ENCODE assay signal across 8 cellular contexts in genomic region chr12:110581951-110582285, GRCh38. TPM values are rescaled to one million over a fixed set of nuclear protein-coding genes. Genes with fewer than 3 reads are reported as not detected.
DNase-seq lines count a peak whose midpoint lies in the region; ATAC-seq and TF ChIP-seq lines count a peak whose summit lies in the region.

No MANE protein-coding gene starts in this region.

- TF ChIP-seq CTCF in 22Rv1 (IDR thresholded peaks at IDR 0.05) (no peak), HL-60 (IDR thresholded peaks at IDR 0.05; ENCODE audit: insufficient read depth, low read length) (no peak), body of pancreas (IDR thresholded peaks at IDR 0.05) (no peak), right lobe of liver (IDR thresholded peaks at IDR 0.05) (no peak), upper lobe of right lung (IDR thresholded peaks at IDR 0.05) (no peak)

- WGBS in body of pancreas, 2 donors: 1 to 4% methylated on average over 8 to 9 of the region's 9 CpGs
- 0% methylated on average over 5 of the region's 9 CpGs for WGBS in right lobe of liver (ENCODE audit: insufficient coverage, low coverage, low lambda C conversion rate, missing lambda C conversion rate)

- H3K9me3 ChIP-seq in body of pancreas (no peaks in the 10 kb centered on the region), right lobe of liver (no peaks in the 10 kb centered on the region), upper lobe of right lung (no peaks in the 10 kb centered on the region)

- H3K27ac ChIP-seq in 22Rv1 (peak overlapping the region; percentile 72), HL-60 (replicated peaks) (peak overlapping the region; percentile 87), body of pancreas (peak overlapping the region; percentile 72 to 92 (median 91)), right lobe of liver (peak overlapping the region; percentile 71 to 91 (median 88)), upper lobe of right lung (peak overlapping the region; percentile 87)

- H3K36me3 ChIP-seq in body of pancreas (replicated peaks in 1 of 2; ENCODE audit: insufficient read depth in 1 of 2, low read depth in 2 of 2) (no peaks in the 10 kb centered on the region), right lobe of liver (no peaks in the 10 kb centered on the region), upper lobe of right lung (no peaks in the 10 kb centered on the region)

- intact Hi-C loops in body of pancreas (cut with DNase I) (no loop called here), right lobe of liver (cut with DNase I) (no loop called here), upper lobe of right lung (cut with DNase I) (no loop called here)

- H3K4me3 ChIP-seq in HL-60 (replicated peaks; ENCODE audit: insufficient read depth, low read length) (peak overlapping the region; percentile 88), body of pancreas (peak overlapping the region; percentile 77 to 79), right lobe of liver (peak overlapping the region; percentile 77 to 87 (median 84)), upper lobe of right lung (peak overlapping the region; percentile 81)

- H3K4me1 ChIP-seq in body of pancreas (peaks cover 72% of the 10 kb centered on the region), right lobe of liver (peaks cover 0 to 64% (median 21%) of the 10 kb centered on the region in 4 donors), upper lobe of right lung (peaks cover 40% of the 10 kb centered on the region)

- H3K27me3 ChIP-seq in HL-60 (ENCODE audit: insufficient read depth, poor library complexity, severe bottlenecking) (no peaks in the 10 kb centered on the region), body of pancreas (no peaks in the 10 kb centered on the region), right lobe of liver (no peaks in the 10 kb centered on the region), upper lobe of right lung (no peaks in the 10 kb centered on the region)

- no peak for ATAC-seq in body of pancreas
- ATAC-seq in right lobe of liver: no peak
- no peak for ATAC-seq in upper lobe of right lung
- ATAC-seq in HG02610 (IDR thresholded peaks at IDR 0.05; ENCODE audit: unreplicated experiment): no peak
- ATAC-seq in HG02870 (IDR thresholded peaks at IDR 0.05; ENCODE audit: unreplicated experiment): no peak

- no peak for TF ChIP-seq POLR2A in body of pancreas (IDR thresholded peaks at IDR 0.05)
- TF ChIP-seq POLR2A in right lobe of liver (IDR thresholded peaks at IDR 0.05): no peak

- peak in 1 of 2 experiments; percentile 4 for DNase-seq in HL-60 (ENCODE audit: low read depth in 1 of 2, low spot score in 1 of 2)
- DNase-seq in body of pancreas: no peak
- no peak for DNase-seq in right lobe of liver
- DNase-seq in upper lobe of right lung: no peak
- no peak for DNase-seq in cerebellar nuclear complex (lab: John Stamatoyannopoulos, UW)

RNA-seq across cellular contexts. Expression of gene PPTC7, which starts 1.2 kb away (rescaled TPM):
- total RNA-seq in body of pancreas (10 to 100 TPM; 10.1 to 10.5 TPM), right lobe of liver (10 to 100 TPM in 5 of 6 experiments, 1 to 10 TPM in 1; 6.3 to 15.0 (median 11.5) TPM), upper lobe of right lung (26.4 TPM)

RNA-seq across cellular contexts. Expression of gene TCTN1, which starts 32.0 kb away (rescaled TPM):
- total RNA-seq in body of pancreas: 10 to 100 TPM; 54.7 to 95.6 TPM
- total RNA-seq in right lobe of liver: 10 to 100 TPM in 4 of 6 experiments, 1 to 10 TPM in 2; 9.6 to 17.0 (median 10.8) TPM
- 30.4 TPM for total RNA-seq in upper lobe of right lung
